9 cellular contexts compared by ENCODE assay signal in genomic region chr3:148077318-148077923, GRCh38.
DNase-seq lines count a peak whose midpoint lies in the region; ATAC-seq, FAIRE-seq and TF ChIP-seq lines count a peak whose summit lies in the region.
"Had no signal": no experiment of that assay in that cellular context is flagged by ENCODE, and none has a peak within 500 bp of the region (broad histone marks: within the 10 kb centered on the region; RNA-seq: fewer than 3 reads in every experiment).

No MANE protein-coding gene starts in this region.

- no peaks in the 10 kb centered on the region for H3K4me1 Mint-ChIP-seq in activated T-helper 1 cell treated with anti-CD3 and anti-CD28 coated beads, Interleukin-12 subunit alpha, Interleukin-12 subunit beta, Interleukin-2, Interleukin-4 antibody, amounts not matched to agents 30 ng/mL and 10 ng/mL and 1 ng/mL, durations not matched to agents 14 hours and 24 hours and 36 hours (ENCODE audit: low read depth)

- DNase-seq in GM12865 (ENCODE audit: low read depth) (peak; percentile 37), lower lobe of right lung (no peak), NCI-H2029 (lab: John Stamatoyannopoulos, UW) (no peak)
- DNase-seq in activated T-helper 1 cell treated with anti-CD3 and anti-CD28 coated beads, Interleukin-12 subunit alpha, Interleukin-12 subunit beta, Interleukin-2, Interleukin-4 antibody, amounts not matched to agents 30 ng/mL and 10 ng/mL and 1 ng/mL, durations not matched to agents 14 hours and 24 hours and 36 hours (ENCODE audit: low spot score), result no peak
- no peak for DNase-seq in stimulated activated naive CD4-positive, alpha-beta T cell treated with Interleukin-2 at 50 U/mL for 16 hours (lab: John Stamatoyannopoulos, UW)

- H3K9me3 Mint-ChIP-seq in activated T-helper 1 cell treated with anti-CD3 and anti-CD28 coated beads, Interleukin-12 subunit alpha, Interleukin-12 subunit beta, Interleukin-2, Interleukin-4 antibody, amounts not matched to agents 30 ng/mL and 10 ng/mL and 1 ng/mL, durations not matched to agents 14 hours and 24 hours and 36 hours, result no peaks in the 10 kb centered on the region

- peak; percentile 41 for TF ChIP-seq CTCF in GM12865 (IDR thresholded peaks at IDR 0.05; ENCODE audit: insufficient read depth, low read depth, low read length, missing control alignments)
- TF ChIP-seq CTCF in lower lobe of right lung (IDR thresholded peaks at IDR 0.05), result peak; percentile 49

- FAIRE-seq in TTC549 (lab: Jason Lieb, UNC), result peak; percentile 85

- ATAC-seq in HG03342 (IDR thresholded peaks at IDR 0.05; ENCODE audit: unreplicated experiment) (peak; percentile 54), lower lobe of right lung (no peak), GM19467 (IDR thresholded peaks at IDR 0.05; ENCODE audit: unreplicated experiment) (no peak)

- H3K9me3 ChIP-seq in lower lobe of right lung, result no peaks in the 10 kb centered on the region
- H3K9me3 ChIP-seq: neutrophil had no signal

- no peaks in the 10 kb centered on the region for H3K36me3 ChIP-seq in lower lobe of right lung
- H3K36me3 ChIP-seq: neutrophil had no signal

- no peaks in the 10 kb centered on the region for H3K4me1 ChIP-seq in lower lobe of right lung

- H3K4me3 Mint-ChIP-seq in activated T-helper 1 cell treated with anti-CD3 and anti-CD28 coated beads, Interleukin-12 subunit alpha, Interleukin-12 subunit beta, Interleukin-2, Interleukin-4 antibody, amounts not matched to agents 30 ng/mL and 10 ng/mL and 1 ng/mL, durations not matched to agents 14 hours and 24 hours and 36 hours, result no peak overlapping the region

- no peaks in the 10 kb centered on the region for H3K27me3 Mint-ChIP-seq in activated T-helper 1 cell treated with anti-CD3 and anti-CD28 coated beads, Interleukin-12 subunit alpha, Interleukin-12 subunit beta, Interleukin-2, Interleukin-4 antibody, amounts not matched to agents 30 ng/mL and 10 ng/mL and 1 ng/mL, durations not matched to agents 14 hours and 24 hours and 36 hours (ENCODE audit: insufficient read depth)

- no peak overlapping the region for H3K27ac Mint-ChIP-seq in activated T-helper 1 cell treated with anti-CD3 and anti-CD28 coated beads, Interleukin-12 subunit alpha, Interleukin-12 subunit beta, Interleukin-2, Interleukin-4 antibody, amounts not matched to agents 30 ng/mL and 10 ng/mL and 1 ng/mL, durations not matched to agents 14 hours and 24 hours and 36 hours

- no peaks in the 10 kb centered on the region for H3K27me3 ChIP-seq in lower lobe of right lung (ENCODE audit: low read depth)
- H3K27me3 ChIP-seq: neutrophil had no signal

- H3K36me3 Mint-ChIP-seq in activated T-helper 1 cell treated with anti-CD3 and anti-CD28 coated beads, Interleukin-12 subunit alpha, Interleukin-12 subunit beta, Interleukin-2, Interleukin-4 antibody, amounts not matched to agents 30 ng/mL and 10 ng/mL and 1 ng/mL, durations not matched to agents 14 hours and 24 hours and 36 hours (ENCODE audit: low read depth), result no peaks in the 10 kb centered on the region

- intact Hi-C loops in lower lobe of right lung (cut with DNase I), result no loop called here
- intact Hi-C loops in activated T-helper 1 cell treated with anti-CD3 and anti-CD28 coated beads, Interleukin-12 subunit alpha, Interleukin-12 subunit beta, Interleukin-2, Interleukin-4 antibody, amounts not matched to agents 30 ng/mL and 10 ng/mL and 1 ng/mL, durations not matched to agents 14 hours and 24 hours and 36 hours (cut with micrococcal nuclease), result no loop called here

- H3K4me3 ChIP-seq in GM12865 (ENCODE audit: low read depth, low read length) (no peak overlapping the region), lower lobe of right lung (no peak overlapping the region)

- no peak overlapping the region for H3K27ac ChIP-seq in lower lobe of right lung
- H3K27ac ChIP-seq: neutrophil had no signal
